ENCODE assay signal across 1 cellular context in genomic region chr14:24160850-24161804, GRCh38.
TF ChIP-seq lines count a peak whose summit lies in the region.

Gene IRF9, plus strand, starts transcription at chr14:24161265. Its CDS starts 880 bp downstream, at chr14:24162145.

TF ChIP-seq in WTC11, 78 proteins besides CTCF, POLR2A, EP300 and RAD21 (continued from another document and continues in another):
- no peak for TF ChIP-seq ZNF532 (CRISPR knock-in tag; IDR thresholded peaks at IDR 0.05; ENCODE audit: borderline replicate concordance)
- TF ChIP-seq ZNF138 (CRISPR knock-in tag; conservative IDR thresholded peaks at IDR 0.05), result no peak
- no peak for TF ChIP-seq KAT7 (CRISPR knock-in tag; IDR thresholded peaks at IDR 0.05; ENCODE audit: borderline replicate concordance)
- TF ChIP-seq HMGA2 (CRISPR knock-in tag; IDR thresholded peaks at IDR 0.05), result no peak
- no peak for TF ChIP-seq ZNF281 (CRISPR knock-in tag; IDR thresholded peaks at IDR 0.05)
- peak; percentile 96 for TF ChIP-seq USF2 (CRISPR knock-in tag; IDR thresholded peaks at IDR 0.05)
- no peak for TF ChIP-seq ZSCAN18 (CRISPR knock-in tag; IDR thresholded peaks at IDR 0.05)
- no peak for TF ChIP-seq ZNF512 (CRISPR knock-in tag; IDR thresholded peaks at IDR 0.05; ENCODE audit: borderline replicate concordance)
- TF ChIP-seq ARID4B (CRISPR knock-in tag; IDR thresholded peaks at IDR 0.05; ENCODE audit: borderline replicate concordance), result no peak
- no peak for TF ChIP-seq JAZF1 (CRISPR knock-in tag; IDR thresholded peaks at IDR 0.05)
- no peak for TF ChIP-seq ATF2 (CRISPR knock-in tag; IDR thresholded peaks at IDR 0.05; ENCODE audit: borderline replicate concordance, low read depth)
- TF ChIP-seq IRF1 (CRISPR knock-in tag; IDR thresholded peaks at IDR 0.05), result no peak
- TF ChIP-seq CBFB (CRISPR knock-in tag; IDR thresholded peaks at IDR 0.05; ENCODE audit: low read depth), result no peak
- TF ChIP-seq ZNF396 (CRISPR knock-in tag; IDR thresholded peaks at IDR 0.05; ENCODE audit: borderline replicate concordance), result no peak
- no peak; the same call in 1 of the 2 replicates for TF ChIP-seq ZMAT4 (CRISPR knock-in tag; IDR thresholded peaks at IDR 0.05)
- no peak for TF ChIP-seq NR3C1 (CRISPR knock-in tag; conservative IDR thresholded peaks at IDR 0.05; ENCODE audit: low read depth)
- TF ChIP-seq AR (CRISPR knock-in tag; IDR thresholded peaks at IDR 0.05), result no peak
- no peak for TF ChIP-seq NR2C2 (CRISPR knock-in tag; IDR thresholded peaks at IDR 0.05)
- no peak for TF ChIP-seq STAT6 (CRISPR knock-in tag; conservative IDR thresholded peaks at IDR 0.05; ENCODE audit: low read depth)
- TF ChIP-seq ZNF232 (CRISPR knock-in tag; IDR thresholded peaks at IDR 0.05), result no peak
- no peak for TF ChIP-seq FOXJ3 (CRISPR knock-in tag; IDR thresholded peaks at IDR 0.05; ENCODE audit: borderline replicate concordance)
- TF ChIP-seq TCF7 (CRISPR knock-in tag; IDR thresholded peaks at IDR 0.05; ENCODE audit: low read depth), result no peak
- TF ChIP-seq SOX15 (CRISPR knock-in tag; IDR thresholded peaks at IDR 0.05), result no peak
